In the genomic region with DNA sequence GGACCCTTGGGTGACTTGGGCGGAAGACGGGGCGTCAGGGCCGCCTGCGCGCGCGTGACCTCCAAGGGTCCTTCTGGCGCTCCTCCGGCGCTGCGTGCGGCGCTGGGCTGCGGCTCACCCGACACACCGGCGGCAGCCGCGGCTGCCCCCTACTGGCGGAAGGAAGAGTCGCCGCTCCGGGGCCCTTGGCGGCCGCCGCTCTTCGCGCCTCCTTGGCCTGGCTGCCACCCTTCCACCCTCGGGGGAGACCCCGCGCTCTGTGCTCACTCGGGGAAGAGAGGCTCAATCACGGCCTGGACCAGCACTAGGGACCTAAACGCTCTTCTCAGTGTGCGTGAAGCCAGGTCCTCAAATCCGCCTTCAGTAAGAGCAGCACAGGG, we compare ENCODE assay signal across 1 cellular context.
A peak's percentile ranks its signal among the peaks of the same experiment; 100 is the strongest.
TF ChIP-seq lines count a peak whose summit lies in the region.

No MANE protein-coding gene starts in this region.

TF ChIP-seq in WTC11, 78 proteins besides CTCF, POLR2A, EP300 and RAD21 (continued from another document):
- TF ChIP-seq, protein P1, sequence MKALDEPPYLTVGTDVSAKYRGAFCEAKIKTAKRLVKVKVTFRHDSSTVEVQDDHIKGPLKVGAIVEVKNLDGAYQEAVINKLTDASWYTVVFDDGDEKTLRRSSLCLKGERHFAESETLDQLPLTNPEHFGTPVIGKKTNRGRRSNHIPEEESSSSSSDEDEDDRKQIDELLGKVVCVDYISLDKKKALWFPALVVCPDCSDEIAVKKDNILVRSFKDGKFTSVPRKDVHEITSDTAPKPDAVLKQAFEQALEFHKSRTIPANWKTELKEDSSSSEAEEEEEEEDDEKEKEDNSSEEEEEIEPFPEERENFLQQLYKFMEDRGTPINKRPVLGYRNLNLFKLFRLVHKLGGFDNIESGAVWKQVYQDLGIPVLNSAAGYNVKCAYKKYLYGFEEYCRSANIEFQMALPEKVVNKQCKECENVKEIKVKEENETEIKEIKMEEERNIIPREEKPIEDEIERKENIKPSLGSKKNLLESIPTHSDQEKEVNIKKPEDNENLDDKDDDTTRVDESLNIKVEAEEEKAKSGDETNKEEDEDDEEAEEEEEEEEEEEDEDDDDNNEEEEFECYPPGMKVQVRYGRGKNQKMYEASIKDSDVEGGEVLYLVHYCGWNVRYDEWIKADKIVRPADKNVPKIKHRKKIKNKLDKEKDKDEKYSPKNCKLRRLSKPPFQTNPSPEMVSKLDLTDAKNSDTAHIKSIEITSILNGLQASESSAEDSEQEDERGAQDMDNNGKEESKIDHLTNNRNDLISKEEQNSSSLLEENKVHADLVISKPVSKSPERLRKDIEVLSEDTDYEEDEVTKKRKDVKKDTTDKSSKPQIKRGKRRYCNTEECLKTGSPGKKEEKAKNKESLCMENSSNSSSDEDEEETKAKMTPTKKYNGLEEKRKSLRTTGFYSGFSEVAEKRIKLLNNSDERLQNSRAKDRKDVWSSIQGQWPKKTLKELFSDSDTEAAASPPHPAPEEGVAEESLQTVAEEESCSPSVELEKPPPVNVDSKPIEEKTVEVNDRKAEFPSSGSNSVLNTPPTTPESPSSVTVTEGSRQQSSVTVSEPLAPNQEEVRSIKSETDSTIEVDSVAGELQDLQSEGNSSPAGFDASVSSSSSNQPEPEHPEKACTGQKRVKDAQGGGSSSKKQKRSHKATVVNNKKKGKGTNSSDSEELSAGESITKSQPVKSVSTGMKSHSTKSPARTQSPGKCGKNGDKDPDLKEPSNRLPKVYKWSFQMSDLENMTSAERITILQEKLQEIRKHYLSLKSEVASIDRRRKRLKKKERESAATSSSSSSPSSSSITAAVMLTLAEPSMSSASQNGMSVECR (CRISPR knock-in tag; IDR thresholded peaks at IDR 0.05; ENCODE audit: borderline replicate concordance): no peak
- peak; percentile 40; the same call in 1 of the 2 replicates for TF ChIP-seq CREM (CRISPR knock-in tag; IDR thresholded peaks at IDR 0.05)
- TF ChIP-seq GRHL2 (CRISPR knock-in tag; IDR thresholded peaks at IDR 0.05; ENCODE audit: insufficient replicate concordance, severe bottlenecking): no peak
- TF ChIP-seq, protein P2, sequence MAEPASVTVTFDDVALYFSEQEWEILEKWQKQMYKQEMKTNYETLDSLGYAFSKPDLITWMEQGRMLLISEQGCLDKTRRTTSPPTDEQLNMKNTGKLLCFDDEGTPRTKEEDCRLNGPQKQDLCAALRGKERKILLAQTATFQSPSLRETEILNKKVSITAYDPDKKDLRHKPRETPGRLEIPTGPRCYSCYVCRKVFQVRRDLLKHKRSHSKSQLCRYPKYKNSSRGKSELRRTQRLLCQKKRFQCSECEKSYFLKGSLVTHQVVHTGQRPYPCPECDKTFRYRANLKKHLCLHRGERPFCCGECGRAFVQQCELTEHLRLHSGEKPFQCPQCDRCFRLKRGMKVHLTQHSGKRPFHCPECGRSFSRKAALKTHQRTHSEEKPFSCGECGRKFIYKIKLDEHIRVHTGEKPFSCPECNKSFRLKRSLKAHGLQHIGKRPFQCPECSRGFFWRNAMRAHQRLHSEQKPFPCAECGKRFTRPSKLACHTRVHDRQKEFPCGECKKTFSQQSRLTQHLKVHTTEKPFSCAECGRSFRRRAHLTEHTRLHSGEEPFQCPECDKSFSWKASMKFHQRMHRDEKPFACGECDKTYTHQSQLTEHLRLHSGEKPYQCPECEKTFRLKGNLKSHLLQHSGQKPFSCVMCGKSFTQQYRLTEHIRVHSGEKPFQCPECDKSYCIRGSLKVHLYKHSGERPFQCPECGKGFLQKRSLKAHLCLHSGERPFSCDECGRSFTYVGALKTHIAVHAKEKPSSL (CRISPR knock-in tag; conservative IDR thresholded peaks at IDR 0.05): no peak
- TF ChIP-seq, protein P3, sequence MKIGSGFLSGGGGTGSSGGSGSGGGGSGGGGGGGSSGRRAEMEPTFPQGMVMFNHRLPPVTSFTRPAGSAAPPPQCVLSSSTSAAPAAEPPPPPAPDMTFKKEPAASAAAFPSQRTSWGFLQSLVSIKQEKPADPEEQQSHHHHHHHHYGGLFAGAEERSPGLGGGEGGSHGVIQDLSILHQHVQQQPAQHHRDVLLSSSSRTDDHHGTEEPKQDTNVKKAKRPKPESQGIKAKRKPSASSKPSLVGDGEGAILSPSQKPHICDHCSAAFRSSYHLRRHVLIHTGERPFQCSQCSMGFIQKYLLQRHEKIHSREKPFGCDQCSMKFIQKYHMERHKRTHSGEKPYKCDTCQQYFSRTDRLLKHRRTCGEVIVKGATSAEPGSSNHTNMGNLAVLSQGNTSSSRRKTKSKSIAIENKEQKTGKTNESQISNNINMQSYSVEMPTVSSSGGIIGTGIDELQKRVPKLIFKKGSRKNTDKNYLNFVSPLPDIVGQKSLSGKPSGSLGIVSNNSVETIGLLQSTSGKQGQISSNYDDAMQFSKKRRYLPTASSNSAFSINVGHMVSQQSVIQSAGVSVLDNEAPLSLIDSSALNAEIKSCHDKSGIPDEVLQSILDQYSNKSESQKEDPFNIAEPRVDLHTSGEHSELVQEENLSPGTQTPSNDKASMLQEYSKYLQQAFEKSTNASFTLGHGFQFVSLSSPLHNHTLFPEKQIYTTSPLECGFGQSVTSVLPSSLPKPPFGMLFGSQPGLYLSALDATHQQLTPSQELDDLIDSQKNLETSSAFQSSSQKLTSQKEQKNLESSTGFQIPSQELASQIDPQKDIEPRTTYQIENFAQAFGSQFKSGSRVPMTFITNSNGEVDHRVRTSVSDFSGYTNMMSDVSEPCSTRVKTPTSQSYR (CRISPR knock-in tag; IDR thresholded peaks at IDR 0.05): no peak
- no peak for TF ChIP-seq NR2C2 (CRISPR knock-in tag; IDR thresholded peaks at IDR 0.05)
- TF ChIP-seq, protein P4, sequence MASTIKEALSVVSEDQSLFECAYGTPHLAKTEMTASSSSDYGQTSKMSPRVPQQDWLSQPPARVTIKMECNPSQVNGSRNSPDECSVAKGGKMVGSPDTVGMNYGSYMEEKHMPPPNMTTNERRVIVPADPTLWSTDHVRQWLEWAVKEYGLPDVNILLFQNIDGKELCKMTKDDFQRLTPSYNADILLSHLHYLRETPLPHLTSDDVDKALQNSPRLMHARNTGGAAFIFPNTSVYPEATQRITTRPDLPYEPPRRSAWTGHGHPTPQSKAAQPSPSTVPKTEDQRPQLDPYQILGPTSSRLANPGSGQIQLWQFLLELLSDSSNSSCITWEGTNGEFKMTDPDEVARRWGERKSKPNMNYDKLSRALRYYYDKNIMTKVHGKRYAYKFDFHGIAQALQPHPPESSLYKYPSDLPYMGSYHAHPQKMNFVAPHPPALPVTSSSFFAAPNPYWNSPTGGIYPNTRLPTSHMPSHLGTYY (CRISPR knock-in tag; IDR thresholded peaks at IDR 0.05): no peak
- TF ChIP-seq NR1H2 (CRISPR knock-in tag; IDR thresholded peaks at IDR 0.05): no peak
- no peak for TF ChIP-seq NFYB (CRISPR knock-in tag; conservative IDR thresholded peaks at IDR 0.05; ENCODE audit: low read depth)
- TF ChIP-seq, protein P5, sequence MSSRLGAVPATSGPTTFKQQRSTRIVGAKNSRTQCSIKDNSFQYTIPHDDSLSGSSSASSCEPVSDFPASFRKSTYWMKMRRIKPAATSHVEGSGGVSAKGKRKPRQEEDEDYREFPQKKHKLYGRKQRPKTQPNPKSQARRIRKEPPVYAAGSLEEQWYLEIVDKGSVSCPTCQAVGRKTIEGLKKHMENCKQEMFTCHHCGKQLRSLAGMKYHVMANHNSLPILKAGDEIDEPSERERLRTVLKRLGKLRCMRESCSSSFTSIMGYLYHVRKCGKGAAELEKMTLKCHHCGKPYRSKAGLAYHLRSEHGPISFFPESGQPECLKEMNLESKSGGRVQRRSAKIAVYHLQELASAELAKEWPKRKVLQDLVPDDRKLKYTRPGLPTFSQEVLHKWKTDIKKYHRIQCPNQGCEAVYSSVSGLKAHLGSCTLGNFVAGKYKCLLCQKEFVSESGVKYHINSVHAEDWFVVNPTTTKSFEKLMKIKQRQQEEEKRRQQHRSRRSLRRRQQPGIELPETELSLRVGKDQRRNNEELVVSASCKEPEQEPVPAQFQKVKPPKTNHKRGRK (CRISPR knock-in tag; IDR thresholded peaks at IDR 0.05; ENCODE audit: borderline replicate concordance): no peak
- TF ChIP-seq SMAD4 (CRISPR knock-in tag; IDR thresholded peaks at IDR 0.05): no peak
- TF ChIP-seq, protein P6, sequence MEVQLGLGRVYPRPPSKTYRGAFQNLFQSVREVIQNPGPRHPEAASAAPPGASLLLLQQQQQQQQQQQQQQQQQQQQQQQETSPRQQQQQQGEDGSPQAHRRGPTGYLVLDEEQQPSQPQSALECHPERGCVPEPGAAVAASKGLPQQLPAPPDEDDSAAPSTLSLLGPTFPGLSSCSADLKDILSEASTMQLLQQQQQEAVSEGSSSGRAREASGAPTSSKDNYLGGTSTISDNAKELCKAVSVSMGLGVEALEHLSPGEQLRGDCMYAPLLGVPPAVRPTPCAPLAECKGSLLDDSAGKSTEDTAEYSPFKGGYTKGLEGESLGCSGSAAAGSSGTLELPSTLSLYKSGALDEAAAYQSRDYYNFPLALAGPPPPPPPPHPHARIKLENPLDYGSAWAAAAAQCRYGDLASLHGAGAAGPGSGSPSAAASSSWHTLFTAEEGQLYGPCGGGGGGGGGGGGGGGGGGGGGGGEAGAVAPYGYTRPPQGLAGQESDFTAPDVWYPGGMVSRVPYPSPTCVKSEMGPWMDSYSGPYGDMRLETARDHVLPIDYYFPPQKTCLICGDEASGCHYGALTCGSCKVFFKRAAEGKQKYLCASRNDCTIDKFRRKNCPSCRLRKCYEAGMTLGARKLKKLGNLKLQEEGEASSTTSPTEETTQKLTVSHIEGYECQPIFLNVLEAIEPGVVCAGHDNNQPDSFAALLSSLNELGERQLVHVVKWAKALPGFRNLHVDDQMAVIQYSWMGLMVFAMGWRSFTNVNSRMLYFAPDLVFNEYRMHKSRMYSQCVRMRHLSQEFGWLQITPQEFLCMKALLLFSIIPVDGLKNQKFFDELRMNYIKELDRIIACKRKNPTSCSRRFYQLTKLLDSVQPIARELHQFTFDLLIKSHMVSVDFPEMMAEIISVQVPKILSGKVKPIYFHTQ (CRISPR knock-in tag; IDR thresholded peaks at IDR 0.05): no peak
- TF ChIP-seq, protein P7, sequence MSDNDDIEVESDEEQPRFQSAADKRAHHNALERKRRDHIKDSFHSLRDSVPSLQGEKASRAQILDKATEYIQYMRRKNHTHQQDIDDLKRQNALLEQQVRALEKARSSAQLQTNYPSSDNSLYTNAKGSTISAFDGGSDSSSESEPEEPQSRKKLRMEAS (CRISPR knock-in tag; IDR thresholded peaks at IDR 0.05): peak; percentile 73; the same call in 1 of the 2 replicates
- peak; percentile 30; the same call in 1 of the 2 replicates for TF ChIP-seq ESRRA (CRISPR knock-in tag; IDR thresholded peaks at IDR 0.05; ENCODE audit: borderline replicate concordance)
